In genomic region chr14:21437063-21437901, GRCh38 we compare ENCODE assay signal across 8 cellular contexts.
DNase-seq lines count a peak whose midpoint lies in the region; ATAC-seq and TF ChIP-seq lines count a peak whose summit lies in the region.

No MANE protein-coding gene starts in this region.

- peaks cover 18% of the 10 kb centered on the region for H3K36me3 Mint-ChIP-seq in central memory CD8-positive, alpha-beta T cell (ENCODE audit: insufficient read depth)

- peaks cover 77% of the 10 kb centered on the region for H3K4me1 Mint-ChIP-seq in central memory CD8-positive, alpha-beta T cell

- H3K9me3 Mint-ChIP-seq in central memory CD8-positive, alpha-beta T cell: no peaks in the 10 kb centered on the region

- DNase-seq in AG10803 (ENCODE audit: low read depth) (peak; percentile 99), NCI-H345 treated with DMSO at 0.1 percent for 48 hours (lab: John Stamatoyannopoulos, UW; ENCODE audit: unreplicated experiment) (peak; percentile 89), iris pigment epithelial cell (ENCODE audit: low read depth) (peak; percentile 99)
- DNase-seq in activated CD4-positive, CD25-positive, alpha-beta regulatory T cell treated with anti-CD3 and anti-CD28 coated beads, Interleukin-2, amount 50 U/mL, for 16 hours (ENCODE audit: low read depth, low spot score): peak; percentile 100
- DNase-seq in central memory CD8-positive, alpha-beta T cell (ENCODE audit: low spot score in 2 of 2): peak; percentile 97 to 99
- DNase-seq in stimulated activated CD4-positive, alpha-beta T cell treated with anti-CD3 and anti-CD28 coated beads, Interleukin-12 subunit alpha, Interleukin-12 subunit beta, amount 100 ng/mL, for 24 hours (ENCODE audit: low read depth in 2 of 2): peak; percentile 96 to 99

- H3K27ac Mint-ChIP-seq in central memory CD8-positive, alpha-beta T cell (ENCODE audit: low read depth): peak overlapping the region; percentile 97

- H3K27me3 Mint-ChIP-seq in central memory CD8-positive, alpha-beta T cell: no peaks in the 10 kb centered on the region

- peak overlapping the region; percentile 97 for H3K4me3 ChIP-seq in AG10803 (ENCODE audit: low read length)

- peak; percentile 97 for ATAC-seq in GM19035 (IDR thresholded peaks at IDR 0.05; ENCODE audit: unreplicated experiment)
- peak; percentile 98 for ATAC-seq in HG03342 (IDR thresholded peaks at IDR 0.05; ENCODE audit: unreplicated experiment)
- ATAC-seq in central memory CD8-positive, alpha-beta T cell (replicated peaks; ENCODE audit: extremely low read depth, poor library complexity, severe bottlenecking): peak; percentile 99

- peak overlapping the region; percentile 89 for H3K4me3 Mint-ChIP-seq in central memory CD8-positive, alpha-beta T cell

- TF ChIP-seq CTCF in AG10803 (conservative IDR thresholded peaks at IDR 0.05; ENCODE audit: low read length): no peak

Comparison
In these comparisons a context has a peak if more than half of its experiments do, and no peak if none do; other contexts are left out.
1. Peak in every context shown above with its lines: DNase-seq, ATAC-seq and H3K4me3 ChIP-seq.